Comparison of ENCODE assay signal across 3 cellular contexts in the genomic region with DNA sequence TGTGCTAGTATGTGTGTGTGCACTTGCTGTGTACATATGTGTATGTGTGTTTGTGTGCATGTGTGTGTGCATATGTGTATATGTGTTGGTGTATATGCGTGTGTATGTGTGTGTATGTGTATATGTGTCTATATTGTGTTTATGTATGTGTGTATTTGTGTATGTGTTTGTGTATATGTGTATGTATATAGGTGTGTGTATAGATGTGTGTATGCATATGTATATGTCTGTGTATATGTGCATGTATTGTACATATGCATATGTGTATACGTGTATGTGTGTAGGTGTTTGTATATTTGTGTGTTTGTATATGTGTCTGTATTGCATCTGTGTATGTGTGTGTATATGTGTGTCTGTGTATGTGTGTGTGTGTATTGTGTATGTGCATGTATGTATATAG.
TF ChIP-seq lines count a peak whose summit lies in the region.

No MANE protein-coding gene starts in this region.

TF ChIP-seq in HEK293, 187 proteins besides CTCF, POLR2A, EP300 and RAD21:
- TF ChIP-seq ZNF426 (tag by site-specific recombination; IDR thresholded peaks at IDR 0.05) (no peak), ZNF133 (tag by site-specific recombination; IDR thresholded peaks at IDR 0.05) (no peak), ZNF664 (tag by site-specific recombination; IDR thresholded peaks at IDR 0.05) (no peak), ZNF473 (tag by site-specific recombination; IDR thresholded peaks at IDR 0.05) (no peak), ZNF416 (tag by site-specific recombination; IDR thresholded peaks at IDR 0.05) (no peak)
- TF ChIP-seq, protein P1, sequence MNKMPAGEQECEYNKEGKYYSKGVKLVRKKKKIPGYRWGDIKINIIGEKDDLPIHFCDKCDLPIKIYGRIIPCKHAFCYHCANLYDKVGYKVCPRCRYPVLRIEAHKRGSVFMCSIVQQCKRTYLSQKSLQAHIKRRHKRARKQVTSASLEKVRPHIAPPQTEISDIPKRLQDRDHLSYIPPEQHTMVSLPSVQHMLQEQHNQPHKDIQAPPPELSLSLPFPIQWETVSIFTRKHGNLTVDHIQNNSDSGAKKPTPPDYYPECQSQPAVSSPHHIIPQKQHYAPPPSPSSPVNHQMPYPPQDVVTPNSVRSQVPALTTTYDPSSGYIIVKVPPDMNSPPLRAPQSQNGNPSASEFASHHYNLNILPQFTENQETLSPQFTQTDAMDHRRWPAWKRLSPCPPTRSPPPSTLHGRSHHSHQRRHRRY (tag by site-specific recombination; IDR thresholded peaks at IDR 0.05) = no peak
- TF ChIP-seq, protein P2, sequence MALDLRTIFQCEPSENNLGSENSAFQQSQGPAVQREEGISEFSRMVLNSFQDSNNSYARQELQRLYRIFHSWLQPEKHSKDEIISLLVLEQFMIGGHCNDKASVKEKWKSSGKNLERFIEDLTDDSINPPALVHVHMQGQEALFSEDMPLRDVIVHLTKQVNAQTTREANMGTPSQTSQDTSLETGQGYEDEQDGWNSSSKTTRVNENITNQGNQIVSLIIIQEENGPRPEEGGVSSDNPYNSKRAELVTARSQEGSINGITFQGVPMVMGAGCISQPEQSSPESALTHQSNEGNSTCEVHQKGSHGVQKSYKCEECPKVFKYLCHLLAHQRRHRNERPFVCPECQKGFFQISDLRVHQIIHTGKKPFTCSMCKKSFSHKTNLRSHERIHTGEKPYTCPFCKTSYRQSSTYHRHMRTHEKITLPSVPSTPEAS (tag by site-specific recombination; IDR thresholded peaks at IDR 0.05) = peak; percentile 53; the same call in 1 of the 2 replicates
- TF ChIP-seq, protein P3, sequence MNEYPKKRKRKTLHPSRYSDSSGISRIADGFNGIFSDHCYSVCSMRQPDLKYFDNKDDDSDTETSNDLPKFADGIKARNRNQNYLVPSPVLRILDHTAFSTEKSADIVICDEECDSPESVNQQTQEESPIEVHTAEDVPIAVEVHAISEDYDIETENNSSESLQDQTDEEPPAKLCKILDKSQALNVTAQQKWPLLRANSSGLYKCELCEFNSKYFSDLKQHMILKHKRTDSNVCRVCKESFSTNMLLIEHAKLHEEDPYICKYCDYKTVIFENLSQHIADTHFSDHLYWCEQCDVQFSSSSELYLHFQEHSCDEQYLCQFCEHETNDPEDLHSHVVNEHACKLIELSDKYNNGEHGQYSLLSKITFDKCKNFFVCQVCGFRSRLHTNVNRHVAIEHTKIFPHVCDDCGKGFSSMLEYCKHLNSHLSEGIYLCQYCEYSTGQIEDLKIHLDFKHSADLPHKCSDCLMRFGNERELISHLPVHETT (tag by site-specific recombination; IDR thresholded peaks at IDR 0.05) = no peak
TF ChIP-seq in HEK293: peak in this region for 1.

TF ChIP-seq in IMR-90, 13 proteins besides CTCF, POLR2A, EP300 and RAD21:
- no peak for TF ChIP-seq RFX5 (IDR thresholded peaks at IDR 0.05; ENCODE audit: low read depth, low read length)
- no peak for TF ChIP-seq CHD1 (IDR thresholded peaks at IDR 0.05; ENCODE audit: low read depth, low read length)
- TF ChIP-seq MXI1 (IDR thresholded peaks at IDR 0.05; ENCODE audit: borderline replicate concordance, low read depth, low read length) = no peak
- no peak for TF ChIP-seq RCOR1 (IDR thresholded peaks at IDR 0.05; ENCODE audit: insufficient replicate concordance, low read length)
- TF ChIP-seq SMC3 (IDR thresholded peaks at IDR 0.05; ENCODE audit: low read depth, low read length) = no peak
- no peak for TF ChIP-seq NFE2L2 (IDR thresholded peaks at IDR 0.05; ENCODE audit: low read depth, low read length)
- TF ChIP-seq, protein P4, sequence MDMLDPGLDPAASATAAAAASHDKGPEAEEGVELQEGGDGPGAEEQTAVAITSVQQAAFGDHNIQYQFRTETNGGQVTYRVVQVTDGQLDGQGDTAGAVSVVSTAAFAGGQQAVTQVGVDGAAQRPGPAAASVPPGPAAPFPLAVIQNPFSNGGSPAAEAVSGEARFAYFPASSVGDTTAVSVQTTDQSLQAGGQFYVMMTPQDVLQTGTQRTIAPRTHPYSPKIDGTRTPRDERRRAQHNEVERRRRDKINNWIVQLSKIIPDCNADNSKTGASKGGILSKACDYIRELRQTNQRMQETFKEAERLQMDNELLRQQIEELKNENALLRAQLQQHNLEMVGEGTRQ (IDR thresholded peaks at IDR 0.05; ENCODE audit: low read depth, low read length) = no peak
- TF ChIP-seq BHLHE40 (IDR thresholded peaks at IDR 0.05; ENCODE audit: low read depth, low read length) = no peak
- TF ChIP-seq FOS (IDR thresholded peaks at IDR 0.05; ENCODE audit: low read depth, low read length) = no peak
- no peak for TF ChIP-seq MAZ (IDR thresholded peaks at IDR 0.05; ENCODE audit: borderline replicate concordance, low read depth, low read length)
- TF ChIP-seq, protein P5, sequence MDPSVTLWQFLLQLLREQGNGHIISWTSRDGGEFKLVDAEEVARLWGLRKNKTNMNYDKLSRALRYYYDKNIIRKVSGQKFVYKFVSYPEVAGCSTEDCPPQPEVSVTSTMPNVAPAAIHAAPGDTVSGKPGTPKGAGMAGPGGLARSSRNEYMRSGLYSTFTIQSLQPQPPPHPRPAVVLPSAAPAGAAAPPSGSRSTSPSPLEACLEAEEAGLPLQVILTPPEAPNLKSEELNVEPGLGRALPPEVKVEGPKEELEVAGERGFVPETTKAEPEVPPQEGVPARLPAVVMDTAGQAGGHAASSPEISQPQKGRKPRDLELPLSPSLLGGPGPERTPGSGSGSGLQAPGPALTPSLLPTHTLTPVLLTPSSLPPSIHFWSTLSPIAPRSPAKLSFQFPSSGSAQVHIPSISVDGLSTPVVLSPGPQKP (IDR thresholded peaks at IDR 0.05; ENCODE audit: borderline replicate concordance, low read depth, low read length) = no peak
- no peak for TF ChIP-seq MAFK (IDR thresholded peaks at IDR 0.05; ENCODE audit: low read depth, low read length)
- no peak for TF ChIP-seq CEBPB (IDR thresholded peaks at IDR 0.05; ENCODE audit: low read depth, low read length)

TF ChIP-seq in K562, 482 proteins besides CTCF, POLR2A, EP300 and RAD21:
- TF ChIP-seq TSC22D4 (tag; IDR thresholded peaks at IDR 0.05) (peak; percentile 3; the same call in 1 of the 2 replicates), ARID2 (IDR thresholded peaks at IDR 0.05) (peak; percentile 52; the same call in 1 of the 2 replicates), KDM1A (IDR thresholded peaks at IDR 0.05) (peak in 1 of 2 experiments; percentile 94; a peak in 2 of 4 replicates)
- TF ChIP-seq, protein P6, sequence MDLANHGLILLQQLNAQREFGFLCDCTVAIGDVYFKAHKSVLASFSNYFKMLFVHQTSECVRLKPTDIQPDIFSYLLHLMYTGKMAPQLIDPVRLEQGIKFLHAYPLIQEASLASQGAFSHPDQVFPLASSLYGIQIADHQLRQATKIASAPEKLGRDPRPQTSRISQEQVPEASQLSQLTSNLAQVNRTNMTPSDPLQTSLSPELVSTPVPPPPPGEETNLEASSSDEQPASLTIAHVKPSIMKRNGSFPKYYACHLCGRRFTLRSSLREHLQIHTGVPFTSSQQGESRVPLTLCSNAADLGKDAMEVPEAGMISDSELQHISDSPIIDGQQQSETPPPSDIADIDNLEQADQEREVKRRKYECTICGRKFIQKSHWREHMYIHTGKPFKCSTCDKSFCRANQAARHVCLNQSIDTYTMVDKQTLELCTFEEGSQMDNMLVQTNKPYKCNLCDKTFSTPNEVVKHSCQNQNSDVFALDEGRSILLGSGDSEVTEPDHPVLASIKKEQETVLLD (IDR thresholded peaks at IDR 0.05) = no peak
TF ChIP-seq in K562: peak in this region for 3.
